ENCODE assay signal across 8 cellular contexts in genomic region chr17:38673714-38674012, GRCh38. TPM values are rescaled to one million over a fixed set of nuclear protein-coding genes. Genes with fewer than 3 reads are reported as not detected.
DNase-seq lines count a peak whose midpoint lies in the region; ATAC-seq, FAIRE-seq and TF ChIP-seq lines count a peak whose summit lies in the region.

No MANE protein-coding gene starts in this region.

- no peaks in the 10 kb centered on the region for H3K4me1 ChIP-seq in ES-I3 (ENCODE audit: insufficient read depth, low read length)
- peaks cover 4 to 43% (median 20%) of the 10 kb centered on the region in 4 experiments for H3K4me1 ChIP-seq in H1 (replicated peaks in 1 of 4; ENCODE audit: control insufficient read depth in 3 of 4, insufficient read depth in 4 of 4, low read length in 3 of 4)
- peaks cover 12 to 20% of the 10 kb centered on the region in 2 experiments for H3K4me1 ChIP-seq in neutrophil (ENCODE audit: control insufficient read depth in 1 of 2, insufficient read depth in 1 of 2, low read depth in 1 of 2, low read length in 1 of 2)

- H3K18ac ChIP-seq in H1 (ENCODE audit: extremely low read depth, low read length) = no peak overlapping the region

- TF ChIP-seq POLR2A in H1 (IDR thresholded peaks at IDR 0.05; ENCODE audit: control extremely low read depth in 1 of 2, low read depth in 2 of 2, low read length in 2 of 2) = no peak

- no peak overlapping the region for H2BK15ac ChIP-seq in H1 (ENCODE audit: low read length)

- H3K27me3 ChIP-seq in H1 (replicated peaks in 1 of 4; ENCODE audit: control insufficient read depth in 3 of 4, extremely low read depth in 1 of 4, insufficient read depth in 3 of 4, low read length in 3 of 4) (peaks cover 46 to 82% (median 79%) of the 10 kb centered on the region in 4 experiments), neutrophil (peaks cover 100% of the 10 kb centered on the region)

- H4K5ac ChIP-seq in H1 (ENCODE audit: insufficient read length, low read depth, low read length) = no peak overlapping the region

- H3K27ac ChIP-seq in H1 (ENCODE audit: low read depth, low read length) = no peak overlapping the region
- no peak overlapping the region for H3K27ac ChIP-seq in neutrophil

- no peak for FAIRE-seq in H1 (lab: Jason Lieb, UNC)

- no peak overlapping the region for H2BK120ac ChIP-seq in H1 (replicated peaks; ENCODE audit: low read depth, low read length)

- no peak overlapping the region for H4K91ac ChIP-seq in H1 (replicated peaks; ENCODE audit: insufficient read length, low read length)

- peak overlapping the region; percentile 58; the same call in 1 of the 2 replicates for H3K9ac ChIP-seq in ES-I3 (ENCODE audit: low read depth, low read length)
- H3K9ac ChIP-seq in H1 (replicated peaks in 1 of 4; ENCODE audit: extremely low read depth in 1 of 4, low read depth in 3 of 4, low read length in 3 of 4) = peak overlapping the region in 1 of 4 experiments; percentile 44; a peak in 1 of 7 replicates

- peak; percentile 6 for ATAC-seq in HG03439 (IDR thresholded peaks at IDR 0.05; ENCODE audit: unreplicated experiment)

- H2BK5ac ChIP-seq in H1 (ENCODE audit: low read depth, low read length) = no peak overlapping the region

- TF ChIP-seq EP300 in H1 (IDR thresholded peaks at IDR 0.05; ENCODE audit: borderline replicate concordance in 1 of 2, low read depth in 2 of 2, low read length in 2 of 2) = no peak

- WGBS in H1 (ENCODE audit: extremely low coverage in 1 of 2, insufficient coverage in 1 of 2, insufficient read length in 1 of 2, insufficient replicate concordance in 2 of 2, low coverage in 1 of 2, low lambda C conversion rate in 2 of 2, missing lambda C conversion rate in 1 of 2), 2 experiments = 5% methylated on average over 12 of the region's 40 CpGs; no CpG with 5 or more reads in 1 of the 2 experiments

- CTCF ChIA-PET in H1 (lab: Charles Lee; ENCODE audit: partially characterized antibody) = interaction anchor here (0.5 to 29.5 kb wide), 5 partner anchors 57 to 115 kb away, joined by 3 to 795 read pairs (median 3); partner anchors contain the start of gene SRCIN1

- H3K23ac ChIP-seq in H1 (ENCODE audit: insufficient read length) = no peak overlapping the region

- H3K36me3 ChIP-seq in ES-I3 (ENCODE audit: insufficient read depth, low read length) (no peaks in the 10 kb centered on the region), H1 (ENCODE audit: control insufficient read depth in 2 of 4, insufficient read depth in 4 of 4, low read length in 3 of 4) (no peaks in the 10 kb centered on the region; a peak in 1 of 8 replicates), neutrophil (no peaks in the 10 kb centered on the region)

- no peak overlapping the region for H2BK20ac ChIP-seq in H1 (ENCODE audit: low read length)

- no peaks in the 10 kb centered on the region for H3K79me2 ChIP-seq in H1 (ENCODE audit: control insufficient read depth in 1 of 2, insufficient read depth in 2 of 2, low read length in 2 of 2)

- no peak overlapping the region for H3K14ac ChIP-seq in H1 (ENCODE audit: insufficient read length)

- no peak overlapping the region for H3K56ac ChIP-seq in H1 (replicated peaks; ENCODE audit: insufficient read length, low read depth, low read length)

- POLR2A ChIA-PET in H1 (lab: Charles Lee; ENCODE audit: partially characterized antibody) = interaction anchor here (2.3 to 3.0 kb wide), 2 partner anchors 33 to 110 kb away, joined by 5 to 17 read pairs; no protein-coding TSS in a partner anchor

- no peak; a peak in 1 of 4 replicates for TF ChIP-seq RAD21 in H1 (IDR thresholded peaks at IDR 0.05 in 1 of 2, conservative IDR thresholded peaks at IDR 0.05 in 1 of 2; ENCODE audit: low read depth in 2 of 2, low read length in 2 of 2)

- DNase-seq in H1 (ENCODE audit: low read depth in 1 of 2, low spot score in 2 of 2) (no peak), SW 1271 (lab: John Stamatoyannopoulos, UW) (no peak), NCI-H1092 (lab: John Stamatoyannopoulos, UW) (no peak), SIG-M5 (lab: John Stamatoyannopoulos, UW) (no peak)
- no peak for DNase-seq in NK-92 treated with Interleukin-12 subunit alpha and Interleukin-12 subunit beta, amount 100 ng/mL, for 24 hours (lab: John Stamatoyannopoulos, UW)

- peaks cover 0 to 10% of the 10 kb centered on the region in 2 experiments for H4K20me1 ChIP-seq in H1 (replicated peaks in 1 of 2; ENCODE audit: control insufficient read depth in 1 of 2, insufficient read depth in 2 of 2, low read length in 2 of 2)

- H3K79me1 ChIP-seq in H1 (ENCODE audit: low read depth, low read length) = no peaks in the 10 kb centered on the region

- peak overlapping the region; percentile 86 to 94 for H3K4me2 ChIP-seq in H1 (ENCODE audit: insufficient read depth in 1 of 2, low read depth in 2 of 2, low read length in 2 of 2)

- TF ChIP-seq CTCF in H1 (IDR thresholded peaks at IDR 0.05; ENCODE audit: control extremely low read depth in 1 of 3, insufficient read depth in 1 of 3, low read depth in 1 of 3, low read length in 3 of 3) (no peak), neutrophil (IDR thresholded peaks at IDR 0.05) (no peak)

- peak overlapping the region; percentile 60; the same call in 1 of the 2 replicates for H4K8ac ChIP-seq in H1 (ENCODE audit: extremely low read depth, insufficient read depth, low read length)

- peak overlapping the region; percentile 45 to 71 (median 48) for H3K4me3 ChIP-seq in H1 (ENCODE audit: extremely low read depth in 1 of 4, insufficient read depth in 2 of 4, low read depth in 3 of 4, low read length in 4 of 4)
- peak overlapping the region; percentile 39 to 58 for H3K4me3 ChIP-seq in neutrophil (ENCODE audit: low read depth in 1 of 2, low read length in 1 of 2)

- H2AK5ac ChIP-seq in H1 (ENCODE audit: low read depth, low read length) = no peak overlapping the region

- H3K4ac ChIP-seq in H1 (replicated peaks; ENCODE audit: insufficient read length, low read depth, low read length) = no peak overlapping the region

- peaks cover 11% of the 10 kb centered on the region for H3K23me2 ChIP-seq in H1 (ENCODE audit: low read depth, low read length)

- H3K9me3 ChIP-seq in ES-I3 (ENCODE audit: control insufficient read depth, insufficient read depth, low read length) (no peaks in the 10 kb centered on the region), H1 (ENCODE audit: insufficient read depth in 2 of 2, low read depth in 1 of 2, low read length in 1 of 2) (no peaks in the 10 kb centered on the region), neutrophil (no peaks in the 10 kb centered on the region)

- H2BK12ac ChIP-seq in H1 (ENCODE audit: low read depth, low read length) = no peak overlapping the region

- no peak overlapping the region for H2AFZ ChIP-seq in H1 (ENCODE audit: low read length)

TF ChIP-seq in H1, 55 proteins besides CTCF, POLR2A, EP300 and RAD21 (continues in another document):
- TF ChIP-seq NRF1 (IDR thresholded peaks at IDR 0.05; ENCODE audit: low read depth, low read length) = no peak
- TF ChIP-seq ATF2 (IDR thresholded peaks at IDR 0.05; ENCODE audit: low read length) = no peak
- no peak for TF ChIP-seq SIRT6 (IDR thresholded peaks at IDR 0.05; ENCODE audit: low read length)
- TF ChIP-seq RXRA (IDR thresholded peaks at IDR 0.05; ENCODE audit: insufficient read depth, low read depth, low read length) = no peak
- TF ChIP-seq ASH2L (IDR thresholded peaks at IDR 0.05; ENCODE audit: low read length) = no peak
- no peak for TF ChIP-seq HDAC6 (IDR thresholded peaks at IDR 0.05; ENCODE audit: low read depth, low read length)
- TF ChIP-seq SRF (IDR thresholded peaks at IDR 0.05; ENCODE audit: low read depth, low read length) = no peak
- peak; percentile 58 for TF ChIP-seq RNF2 (IDR thresholded peaks at IDR 0.05; ENCODE audit: borderline replicate concordance, low read depth, low read length, missing control alignments, poor library complexity, severe bottlenecking)

RNA-seq across cellular contexts. Expression of gene EPOP, which starts 1.1 kb away (rescaled TPM):
- total RNA-seq in H1 (2021; fragmentation: NEBNext Ultra II Directional; extraction: Animal tissue kit (Norgen Biotek cat#: 25700)) = 3.3 and 4.0 TPM in 2 replicates
- polyA plus RNA-seq in H1 (2011; rRNA removed) = 1.5 and 2.1 TPM in 2 replicates
- 2.1 TPM for polyA plus RNA-seq in H1 (2011; cell fraction: cytosol; rRNA removed)
- polyA plus RNA-seq in H1 (2011; cell fraction: nucleus; rRNA removed) = 2.2 TPM
- 4.3 to 5.9 TPM (median 5.2 TPM) in 4 replicates for polyA plus RNA-seq in H1 (2012, experiment 1 of 2)
- 5.1 TPM for polyA plus RNA-seq in H1 (2012, experiment 2 of 2)
- 1.3 TPM for polyA plus RNA-seq in H1 (2013, experiment 1 of 2)
- 1.3 TPM for polyA plus RNA-seq in H1 (2013, experiment 2 of 2)
- polyA minus RNA-seq in H1 (2011; rRNA and poly(A)+ RNA removed) = 0.78 and 1.5 TPM in 2 replicates
- polyA minus RNA-seq in H1 (2011; cell fraction: cytosol; rRNA and poly(A)+ RNA removed) = 1.8 TPM
- 2.2 TPM for polyA minus RNA-seq in H1 (2011; cell fraction: nucleus; rRNA and poly(A)+ RNA removed)

RNA-seq across cellular contexts. Expression of gene MLLT6, which starts 31.4 kb away (rescaled TPM):
- 7.7 and 8.0 TPM in 2 replicates for total RNA-seq in H1 (2021; fragmentation: NEBNext Ultra II Directional; extraction: Animal tissue kit (Norgen Biotek cat#: 25700))
- polyA plus RNA-seq in H1 (2011; rRNA removed) = 6.5 and 7.7 TPM in 2 replicates
- polyA plus RNA-seq in H1 (2011; cell fraction: cytosol; rRNA removed) = 9.3 TPM
- polyA plus RNA-seq in H1 (2011; cell fraction: nucleus; rRNA removed) = 57.8 TPM
- 8.9 to 16.8 TPM (median 11.1 TPM) in 4 replicates for polyA plus RNA-seq in H1 (2012, experiment 1 of 2)
- polyA plus RNA-seq in H1 (2012, experiment 2 of 2) = 5.1 TPM
- polyA plus RNA-seq in H1 (2013, experiment 1 of 2) = 3.0 TPM
- 2.4 TPM for polyA plus RNA-seq in H1 (2013, experiment 2 of 2)
- 8.2 and 12.8 TPM in 2 replicates for polyA minus RNA-seq in H1 (2011; rRNA and poly(A)+ RNA removed)
- 6.0 TPM for polyA minus RNA-seq in H1 (2011; cell fraction: cytosol; rRNA and poly(A)+ RNA removed)
- polyA minus RNA-seq in H1 (2011; cell fraction: nucleus; rRNA and poly(A)+ RNA removed) = 19.7 TPM

RNA-seq across cellular contexts. Expression of gene CISD3, which starts 56.5 kb away (rescaled TPM):
- 11.1 and 11.6 TPM in 2 replicates for total RNA-seq in H1 (2021; fragmentation: NEBNext Ultra II Directional; extraction: Animal tissue kit (Norgen Biotek cat#: 25700))
- 8.4 and 9.4 TPM in 2 replicates for polyA plus RNA-seq in H1 (2011; rRNA removed)
- 6.7 TPM for polyA plus RNA-seq in H1 (2011; cell fraction: cytosol; rRNA removed)
- 7.1 TPM for polyA plus RNA-seq in H1 (2011; cell fraction: nucleus; rRNA removed)
- polyA plus RNA-seq in H1 (2012, experiment 1 of 2) = 7.7 to 15.0 TPM (median 9.7 TPM) in 4 replicates
- 8.8 TPM for polyA plus RNA-seq in H1 (2012, experiment 2 of 2)
- polyA plus RNA-seq in H1 (2013, experiment 1 of 2) = 7.5 TPM
- polyA plus RNA-seq in H1 (2013, experiment 2 of 2) = 8.1 TPM
- polyA minus RNA-seq in H1 (2011; rRNA and poly(A)+ RNA removed) = 1.8 and 3.9 TPM in 2 replicates
- 5.7 TPM for polyA minus RNA-seq in H1 (2011; cell fraction: cytosol; rRNA and poly(A)+ RNA removed)
- 6.7 TPM for polyA minus RNA-seq in H1 (2011; cell fraction: nucleus; rRNA and poly(A)+ RNA removed)
